In the genomic region with DNA sequence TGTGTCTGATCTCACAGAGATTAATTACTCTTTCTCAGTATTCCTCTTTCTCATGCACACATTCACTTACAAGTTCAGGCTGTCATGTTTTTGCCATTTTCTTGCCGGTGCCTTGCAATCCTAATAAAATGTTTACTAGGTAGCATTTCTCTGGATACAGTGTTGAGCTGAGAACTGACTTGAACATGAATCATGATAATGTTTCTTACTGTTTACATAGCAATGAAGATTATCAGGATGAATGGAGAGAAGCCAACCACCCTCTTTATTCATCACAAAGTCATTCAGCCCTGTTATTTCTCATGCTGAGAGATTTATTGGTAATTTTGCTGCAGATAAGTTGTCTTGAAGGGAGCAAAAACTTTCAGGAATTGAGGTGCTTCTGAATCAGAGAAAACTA, we compare ENCODE assay signal across 11 cellular contexts.
DNase-seq lines count a peak whose midpoint lies in the region; ATAC-seq and TF ChIP-seq lines count a peak whose summit lies in the region.
"Had no signal": no experiment of that assay in that cellular context is flagged by ENCODE, and none has a peak within 500 bp of the region (broad histone marks: within the 10 kb centered on the region; RNA-seq: fewer than 3 reads in every experiment).

No MANE protein-coding gene starts in this region.

- H3K27ac Mint-ChIP-seq in stimulated activated naive B cell treated with anti-CD40 and anti-IgM and Interleukin-4, amounts not matched to agents 10 μg/mL and 1 μg/mL and 100 μg/mL, for 72 hours = no peak overlapping the region
- H3K27ac Mint-ChIP-seq: activated T-helper 2 cell treated with anti-CD3 and anti-CD28 coated beads, Interferon-gamma antibody, Interleukin-2, Interleukin-4, amounts not matched to agents 10 μg/mL and 5 μg/mL and 100 μg/mL, durations not matched to agents 14 hours and 24 hours and 36 hours had no signal

- H3K27me3 ChIP-seq in HCT116 (ENCODE audit: insufficient read depth, low read length) = no peaks in the 10 kb centered on the region
- H3K27me3 ChIP-seq: right lobe of liver had no signal

- peaks cover 20 to 24% of the 10 kb centered on the region in 2 donors for H3K27me3 Mint-ChIP-seq in stimulated activated naive B cell treated with anti-CD40 and anti-IgM and Interleukin-4, amounts not matched to agents 10 μg/mL and 1 μg/mL and 100 μg/mL, for 72 hours

- RAD21 ChIA-PET in HCT116 (lab: Charles Lee; ENCODE audit: low non-redundant PET in 1 of 2, low total read pairs in 2 of 2, uncharacterized antibody in 2 of 2, unreplicated experiment in 2 of 2) = no interaction called here

- H3K27ac ChIP-seq in HCT116 (ENCODE audit: low read depth, low read length) = no peak overlapping the region
- H3K27ac ChIP-seq in skin epidermis = peak overlapping the region in 14 of 21 experiments; percentile 7 to 91 (median 47)
- H3K27ac ChIP-seq: right lobe of liver had no signal

- no peaks in the 10 kb centered on the region for H3K9me3 Mint-ChIP-seq in stimulated activated naive B cell treated with anti-CD40 and anti-IgM and Interleukin-4, amounts not matched to agents 10 μg/mL and 1 μg/mL and 100 μg/mL, for 72 hours
- H3K9me3 Mint-ChIP-seq: activated T-helper 2 cell treated with anti-CD3 and anti-CD28 coated beads, Interferon-gamma antibody, Interleukin-2, Interleukin-4, amounts not matched to agents 10 μg/mL and 5 μg/mL and 100 μg/mL, durations not matched to agents 14 hours and 24 hours and 36 hours had no signal

- H3K4me1 ChIP-seq in HCT116 (ENCODE audit: control insufficient read depth in 1 of 2, insufficient read depth in 2 of 2, low read length in 2 of 2) = peaks cover 0 to 10% of the 10 kb centered on the region in 2 experiments; a peak in 2 of 4 replicates
- H3K4me1 ChIP-seq: right lobe of liver had no signal

- H3K9ac ChIP-seq in HCT116 (ENCODE audit: low read length) = no peak overlapping the region

- CTCF ChIA-PET in HCT116 (lab: Charles Lee) = no interaction called here

- BruUV-seq in HCT116 (replicated peaks; lab: Mats Ljungman, UMichigan) = no TSS peak

- no peak for TF ChIP-seq RAD21 in HCT116 (IDR thresholded peaks at IDR 0.05; ENCODE audit: low read depth)

- no peaks in the 10 kb centered on the region for H3K9me2 ChIP-seq in HCT116 (ENCODE audit: insufficient read depth)

- no peak overlapping the region for H2AFZ ChIP-seq in HCT116 (ENCODE audit: low read depth, low read length, poor library complexity, severe bottlenecking)

- no peaks in the 10 kb centered on the region for H3K36me3 Mint-ChIP-seq in stimulated activated naive B cell treated with anti-CD40 and anti-IgM and Interleukin-4, amounts not matched to agents 10 μg/mL and 1 μg/mL and 100 μg/mL, for 72 hours

- POLR2A ChIA-PET in HCT116 (lab: Charles Lee) = no interaction called here

- H4K20me1 ChIP-seq in HCT116 (ENCODE audit: insufficient read depth) = no peaks in the 10 kb centered on the region

- no peaks in the 10 kb centered on the region for H3K36me3 ChIP-seq in HCT116 (ENCODE audit: control insufficient read depth in 1 of 2, insufficient read depth in 2 of 2, low read length in 2 of 2)
- H3K36me3 ChIP-seq: right lobe of liver had no signal

- H3K4me3 ChIP-seq in HCT116 (replicated peaks in 1 of 2; ENCODE audit: low read depth in 1 of 2, low read length in 2 of 2) = no peak overlapping the region
- no peak overlapping the region for H3K4me3 ChIP-seq in fibroblast of villous mesenchyme (ENCODE audit: low read depth, low read length)
- no peak overlapping the region for H3K4me3 ChIP-seq in skin epidermis
- H3K4me3 ChIP-seq: right lobe of liver had no signal

- no peaks in the 10 kb centered on the region for H3K9me3 ChIP-seq in HCT116 (ENCODE audit: control insufficient read depth in 1 of 2, insufficient read depth in 1 of 2, low read depth in 1 of 2, low read length in 2 of 2)
- H3K9me3 ChIP-seq: right lobe of liver had no signal

- peaks cover 15 to 22% of the 10 kb centered on the region in 2 donors for H3K4me1 Mint-ChIP-seq in stimulated activated naive B cell treated with anti-CD40 and anti-IgM and Interleukin-4, amounts not matched to agents 10 μg/mL and 1 μg/mL and 100 μg/mL, for 72 hours

- no peak for TF ChIP-seq POLR2A in HCT116 (IDR thresholded peaks at IDR 0.05; ENCODE audit: borderline replicate concordance, extremely low read depth, insufficient read depth, insufficient read length)

- DNase-seq in HCT116 (ENCODE audit: low read depth, low spot score) (no peak), RKO (ENCODE audit: low spot score) (peak; percentile 69), fibroblast of villous mesenchyme (ENCODE audit: low read depth) (peak; percentile 98)
- no peak for DNase-seq in stimulated activated naive B cell treated with anti-CD40 and anti-IgM and Interleukin-4, amounts not matched to agents 10 μg/mL and 1 μg/mL and 100 μg/mL, for 72 hours
- DNase-seq: right lobe of liver, substantia nigra, T-helper 1 cell had no signal

- no peak overlapping the region for H3K4me2 ChIP-seq in HCT116 (ENCODE audit: low read length)

- no peaks in the 10 kb centered on the region for H3K79me2 ChIP-seq in HCT116 (ENCODE audit: insufficient read depth, low read length)

- TF ChIP-seq CTCF in HCT116 (IDR thresholded peaks at IDR 0.05 in 2 of 3, conservative IDR thresholded peaks at IDR 0.05 in 1 of 3; ENCODE audit: borderline replicate concordance in 1 of 3, insufficient read depth in 1 of 3, low read depth in 2 of 3, low read length in 2 of 3) (no peak), fibroblast of villous mesenchyme (IDR thresholded peaks at IDR 0.05; ENCODE audit: insufficient read depth, low read depth, low read length) (no peak)

- H3K4me3 Mint-ChIP-seq in stimulated activated naive B cell treated with anti-CD40 and anti-IgM and Interleukin-4, amounts not matched to agents 10 μg/mL and 1 μg/mL and 100 μg/mL, for 72 hours = no peak overlapping the region

- intact Hi-C loops in HCT116 (cut with micrococcal nuclease) = no loop called here

- ATAC-seq in HCT116 (no peak), HG03460 (IDR thresholded peaks at IDR 0.05; ENCODE audit: unreplicated experiment) (no peak), HG03095 (IDR thresholded peaks at IDR 0.05; ENCODE audit: unreplicated experiment) (no peak)
- ATAC-seq in stimulated activated naive B cell treated with anti-CD40 and anti-IgM and Interleukin-4, amounts not matched to agents 10 μg/mL and 1 μg/mL and 100 μg/mL, for 72 hours (replicated peaks) = no peak

TF ChIP-seq in HCT116, 20 proteins besides CTCF, POLR2A, EP300 and RAD21:
- TF ChIP-seq EZH2phosphoT487 (IDR thresholded peaks at IDR 0.05; ENCODE audit: borderline replicate concordance) (no peak), SIN3A (IDR thresholded peaks at IDR 0.05; ENCODE audit: low read depth) (no peak), CEBPB (IDR thresholded peaks at IDR 0.05; ENCODE audit: low read depth) (no peak), SP1 (IDR thresholded peaks at IDR 0.05; ENCODE audit: low read depth) (peak; percentile 12; the same call in 1 of the 2 replicates)

Comparison
In these comparisons a context has a peak if more than half of its experiments do, and no peak if none do; other contexts are left out.
1. DNase-seq: peak in RKO (single experiment) and fibroblast of villous mesenchyme (single experiment); none in HCT116 (single experiment) and stimulated activated naive B cell treated with anti-CD40 and anti-IgM and Interleukin-4, amounts not matched to agents 10 μg/mL and 1 μg/mL and 100 μg/mL, for 72 hours (single experiment).